2 cellular contexts compared by ENCODE assay signal in the genomic region with DNA sequence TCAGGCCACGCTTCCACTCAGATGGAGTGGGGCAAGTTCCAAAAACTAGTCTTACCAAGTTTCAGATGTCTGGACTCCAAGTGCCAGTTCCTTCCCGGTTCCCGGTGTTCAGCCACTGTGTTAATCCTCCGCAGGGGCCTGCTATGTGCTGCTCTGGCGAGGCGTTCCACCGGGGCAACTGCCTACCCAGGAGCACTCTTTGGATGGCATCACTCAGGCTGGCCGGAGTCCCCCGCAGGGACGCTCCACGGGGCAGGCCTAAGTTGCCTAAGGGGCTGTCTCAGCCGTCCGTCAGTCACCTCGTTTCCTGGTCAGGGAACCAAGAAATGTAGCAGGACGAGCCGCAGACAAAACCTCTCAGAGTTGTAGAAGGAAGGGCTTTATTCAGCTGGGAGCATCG.
TF ChIP-seq lines count a peak whose summit lies in the region.

No MANE protein-coding gene starts in this region.

TF ChIP-seq in HCT116, 20 proteins besides CTCF, POLR2A, EP300 and RAD21:
- TF ChIP-seq ZNF274 (IDR thresholded peaks at IDR 0.05; ENCODE audit: low read depth, low read length) (no peak), JUND (IDR thresholded peaks at IDR 0.05) (no peak), YY1 (IDR thresholded peaks at IDR 0.05; ENCODE audit: extremely low read depth, insufficient replicate concordance, low read depth, low read length) (no peak), SP1 (IDR thresholded peaks at IDR 0.05; ENCODE audit: low read depth) (no peak), EZH2phosphoT487 (IDR thresholded peaks at IDR 0.05; ENCODE audit: borderline replicate concordance) (no peak), FOSL1 (IDR thresholded peaks at IDR 0.05; ENCODE audit: low read depth) (no peak), SIN3A (IDR thresholded peaks at IDR 0.05; ENCODE audit: low read depth) (no peak), CEBPB (IDR thresholded peaks at IDR 0.05; ENCODE audit: low read depth) (no peak), SRF (IDR thresholded peaks at IDR 0.05; ENCODE audit: low read depth) (no peak), EGR1 (IDR thresholded peaks at IDR 0.05; ENCODE audit: low read depth) (no peak), ELF1 (IDR thresholded peaks at IDR 0.05; ENCODE audit: borderline replicate concordance, low read depth) (no peak), ZFX (IDR thresholded peaks at IDR 0.05) (no peak), CBX3 (IDR thresholded peaks at IDR 0.05; ENCODE audit: low read depth) (no peak), TCF7L2 (IDR thresholded peaks at IDR 0.05; ENCODE audit: borderline replicate concordance, extremely low read depth, insufficient read depth, insufficient read length) (no peak), EZH2 (IDR thresholded peaks at IDR 0.05) (no peak)
- TF ChIP-seq, protein P1, sequence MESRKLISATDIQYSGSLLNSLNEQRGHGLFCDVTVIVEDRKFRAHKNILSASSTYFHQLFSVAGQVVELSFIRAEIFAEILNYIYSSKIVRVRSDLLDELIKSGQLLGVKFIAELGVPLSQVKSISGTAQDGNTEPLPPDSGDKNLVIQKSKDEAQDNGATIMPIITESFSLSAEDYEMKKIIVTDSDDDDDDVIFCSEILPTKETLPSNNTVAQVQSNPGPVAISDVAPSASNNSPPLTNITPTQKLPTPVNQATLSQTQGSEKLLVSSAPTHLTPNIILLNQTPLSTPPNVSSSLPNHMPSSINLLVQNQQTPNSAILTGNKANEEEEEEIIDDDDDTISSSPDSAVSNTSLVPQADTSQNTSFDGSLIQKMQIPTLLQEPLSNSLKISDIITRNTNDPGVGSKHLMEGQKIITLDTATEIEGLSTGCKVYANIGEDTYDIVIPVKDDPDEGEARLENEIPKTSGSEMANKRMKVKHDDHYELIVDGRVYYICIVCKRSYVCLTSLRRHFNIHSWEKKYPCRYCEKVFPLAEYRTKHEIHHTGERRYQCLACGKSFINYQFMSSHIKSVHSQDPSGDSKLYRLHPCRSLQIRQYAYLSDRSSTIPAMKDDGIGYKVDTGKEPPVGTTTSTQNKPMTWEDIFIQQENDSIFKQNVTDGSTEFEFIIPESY (IDR thresholded peaks at IDR 0.05; ENCODE audit: extremely low read depth, insufficient replicate concordance, low read length), result no peak
- TF ChIP-seq, protein P2, sequence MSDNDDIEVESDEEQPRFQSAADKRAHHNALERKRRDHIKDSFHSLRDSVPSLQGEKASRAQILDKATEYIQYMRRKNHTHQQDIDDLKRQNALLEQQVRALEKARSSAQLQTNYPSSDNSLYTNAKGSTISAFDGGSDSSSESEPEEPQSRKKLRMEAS (IDR thresholded peaks at IDR 0.05), result no peak
- TF ChIP-seq, protein P3, sequence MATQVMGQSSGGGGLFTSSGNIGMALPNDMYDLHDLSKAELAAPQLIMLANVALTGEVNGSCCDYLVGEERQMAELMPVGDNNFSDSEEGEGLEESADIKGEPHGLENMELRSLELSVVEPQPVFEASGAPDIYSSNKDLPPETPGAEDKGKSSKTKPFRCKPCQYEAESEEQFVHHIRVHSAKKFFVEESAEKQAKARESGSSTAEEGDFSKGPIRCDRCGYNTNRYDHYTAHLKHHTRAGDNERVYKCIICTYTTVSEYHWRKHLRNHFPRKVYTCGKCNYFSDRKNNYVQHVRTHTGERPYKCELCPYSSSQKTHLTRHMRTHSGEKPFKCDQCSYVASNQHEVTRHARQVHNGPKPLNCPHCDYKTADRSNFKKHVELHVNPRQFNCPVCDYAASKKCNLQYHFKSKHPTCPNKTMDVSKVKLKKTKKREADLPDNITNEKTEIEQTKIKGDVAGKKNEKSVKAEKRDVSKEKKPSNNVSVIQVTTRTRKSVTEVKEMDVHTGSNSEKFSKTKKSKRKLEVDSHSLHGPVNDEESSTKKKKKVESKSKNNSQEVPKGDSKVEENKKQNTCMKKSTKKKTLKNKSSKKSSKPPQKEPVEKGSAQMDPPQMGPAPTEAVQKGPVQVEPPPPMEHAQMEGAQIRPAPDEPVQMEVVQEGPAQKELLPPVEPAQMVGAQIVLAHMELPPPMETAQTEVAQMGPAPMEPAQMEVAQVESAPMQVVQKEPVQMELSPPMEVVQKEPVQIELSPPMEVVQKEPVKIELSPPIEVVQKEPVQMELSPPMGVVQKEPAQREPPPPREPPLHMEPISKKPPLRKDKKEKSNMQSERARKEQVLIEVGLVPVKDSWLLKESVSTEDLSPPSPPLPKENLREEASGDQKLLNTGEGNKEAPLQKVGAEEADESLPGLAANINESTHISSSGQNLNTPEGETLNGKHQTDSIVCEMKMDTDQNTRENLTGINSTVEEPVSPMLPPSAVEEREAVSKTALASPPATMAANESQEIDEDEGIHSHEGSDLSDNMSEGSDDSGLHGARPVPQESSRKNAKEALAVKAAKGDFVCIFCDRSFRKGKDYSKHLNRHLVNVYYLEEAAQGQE (IDR thresholded peaks at IDR 0.05; ENCODE audit: low read depth), result no peak
- TF ChIP-seq, protein P4, sequence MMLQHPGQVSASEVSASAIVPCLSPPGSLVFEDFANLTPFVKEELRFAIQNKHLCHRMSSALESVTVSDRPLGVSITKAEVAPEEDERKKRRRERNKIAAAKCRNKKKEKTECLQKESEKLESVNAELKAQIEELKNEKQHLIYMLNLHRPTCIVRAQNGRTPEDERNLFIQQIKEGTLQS (IDR thresholded peaks at IDR 0.05), result no peak

TF ChIP-seq in GM12878, 131 proteins besides CTCF, POLR2A, EP300 and RAD21:
- TF ChIP-seq, protein P5, sequence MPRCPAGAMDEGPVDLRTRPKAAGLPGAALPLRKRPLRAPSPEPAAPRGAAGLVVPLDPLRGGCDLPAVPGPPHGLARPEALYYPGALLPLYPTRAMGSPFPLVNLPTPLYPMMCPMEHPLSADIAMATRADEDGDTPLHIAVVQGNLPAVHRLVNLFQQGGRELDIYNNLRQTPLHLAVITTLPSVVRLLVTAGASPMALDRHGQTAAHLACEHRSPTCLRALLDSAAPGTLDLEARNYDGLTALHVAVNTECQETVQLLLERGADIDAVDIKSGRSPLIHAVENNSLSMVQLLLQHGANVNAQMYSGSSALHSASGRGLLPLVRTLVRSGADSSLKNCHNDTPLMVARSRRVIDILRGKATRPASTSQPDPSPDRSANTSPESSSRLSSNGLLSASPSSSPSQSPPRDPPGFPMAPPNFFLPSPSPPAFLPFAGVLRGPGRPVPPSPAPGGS (IDR thresholded peaks at IDR 0.05; ENCODE audit: borderline replicate concordance, insufficient read depth, low read depth, low read length, poor library complexity, severe bottlenecking), result peak; percentile 21
- no peak for TF ChIP-seq CHD4 (IDR thresholded peaks at IDR 0.05)
